In genomic region chr5:177431317-177432142, GRCh38 we compare ENCODE assay signal across 9 cellular contexts. TPM values are rescaled to one million over a fixed set of nuclear protein-coding genes. Genes with fewer than 3 reads are reported as not detected.
DNase-seq lines count a peak whose midpoint lies in the region; ATAC-seq lines count a peak whose summit lies in the region.
"Had no signal": no experiment of that assay in that cellular context is flagged by ENCODE, and none has a peak within 500 bp of the region (broad histone marks: within the 10 kb centered on the region; RNA-seq: fewer than 3 reads in every experiment).

No MANE protein-coding gene starts in this region.

- intact Hi-C loops in activated CD4-positive, alpha-beta T cell treated with anti-CD3 and anti-CD28 coated beads for 36 hours (cut with DNase I, micrococcal nuclease) = loop anchor here in 1 of 2 experiments (5.0 kb wide), 1 partner anchor 776 kb away; no protein-coding TSS in a partner anchor

- H3K4me1 Mint-ChIP-seq in activated CD4-positive, alpha-beta T cell treated with anti-CD3 and anti-CD28 coated beads for 36 hours = peaks cover 73% of the 10 kb centered on the region
- H3K4me1 Mint-ChIP-seq in stimulated activated effector memory CD8-positive, alpha-beta T cell treated with anti-CD3 and anti-CD28 coated beads, Interleukin-12 subunit alpha, Interleukin-12 subunit beta, amount 100 ng/mL, for 72 hours = peaks cover 67% of the 10 kb centered on the region

- peak overlapping the region; percentile 88 for H3K4me3 Mint-ChIP-seq in activated CD4-positive, alpha-beta T cell treated with anti-CD3 and anti-CD28 coated beads for 36 hours
- H3K4me3 Mint-ChIP-seq in stimulated activated effector memory CD8-positive, alpha-beta T cell treated with anti-CD3 and anti-CD28 coated beads, Interleukin-12 subunit alpha, Interleukin-12 subunit beta, amount 100 ng/mL, for 72 hours = peak overlapping the region; percentile 76

- CTCF ChIA-PET in activated CD4-positive, alpha-beta T cell treated with anti-CD3 and anti-CD28 coated beads for 36 hours (lab: Charles Lee) = interaction anchor here (0.7 to 12.6 kb wide), 15 partner anchors 8 to 317 kb away, joined by 3 to 131 read pairs (median 3); partner anchors contain the start of gene PDLIM7

- POLR2A ChIA-PET in activated CD4-positive, alpha-beta T cell treated with anti-CD3 and anti-CD28 coated beads for 36 hours (lab: Charles Lee) = interaction anchor here (0.7 to 4.8 kb wide), 9 partner anchors 8 to 29 kb away, joined by 3 to 85 read pairs (median 4); partner anchors contain the start of gene PRR7

- no peaks in the 10 kb centered on the region for H3K9me3 Mint-ChIP-seq in activated CD4-positive, alpha-beta T cell treated with anti-CD3 and anti-CD28 coated beads for 36 hours (ENCODE audit: low read depth)
- H3K9me3 Mint-ChIP-seq in stimulated activated effector memory CD8-positive, alpha-beta T cell treated with anti-CD3 and anti-CD28 coated beads, Interleukin-12 subunit alpha, Interleukin-12 subunit beta, amount 100 ng/mL, for 72 hours = no peaks in the 10 kb centered on the region

- peak; percentile 41 for ATAC-seq in GM19328 (IDR thresholded peaks at IDR 0.05; ENCODE audit: unreplicated experiment)
- peak; percentile 55 for ATAC-seq in HG03175 (IDR thresholded peaks at IDR 0.05; ENCODE audit: unreplicated experiment)
- ATAC-seq in activated CD4-positive, alpha-beta T cell treated with anti-CD3 and anti-CD28 coated beads for 36 hours = peak; percentile 19
- ATAC-seq in esophagus mucosa = peak; percentile 64
- ATAC-seq in stimulated activated effector memory CD8-positive, alpha-beta T cell treated with anti-CD3 and anti-CD28 coated beads, Interleukin-12 subunit alpha, Interleukin-12 subunit beta, amount 100 ng/mL, for 72 hours = peak; percentile 71

- peak overlapping the region; percentile 94 for H3K27ac Mint-ChIP-seq in activated CD4-positive, alpha-beta T cell treated with anti-CD3 and anti-CD28 coated beads for 36 hours
- H3K27ac Mint-ChIP-seq in stimulated activated effector memory CD8-positive, alpha-beta T cell treated with anti-CD3 and anti-CD28 coated beads, Interleukin-12 subunit alpha, Interleukin-12 subunit beta, amount 100 ng/mL, for 72 hours = peak overlapping the region; percentile 93

- DNase-seq in activated CD4-positive, alpha-beta T cell treated with anti-CD3 and anti-CD28 coated beads for 36 hours = peak; percentile 81
- peak; percentile 53 to 89 for DNase-seq in stimulated activated effector memory CD8-positive, alpha-beta T cell treated with anti-CD3 and anti-CD28 coated beads, Interleukin-12 subunit alpha, Interleukin-12 subunit beta, amount 100 ng/mL, for 72 hours (ENCODE audit: low spot score in 2 of 2)
- no peak for DNase-seq in KG1 (lab: John Stamatoyannopoulos, UW)
- DNase-seq in NCI-H2171 (lab: John Stamatoyannopoulos, UW) = no peak
- DNase-seq in A172 (ENCODE audit: low spot score) = no peak

- H3K27me3 Mint-ChIP-seq in activated CD4-positive, alpha-beta T cell treated with anti-CD3 and anti-CD28 coated beads for 36 hours = no peaks in the 10 kb centered on the region

- H3K36me3 Mint-ChIP-seq in activated CD4-positive, alpha-beta T cell treated with anti-CD3 and anti-CD28 coated beads for 36 hours (ENCODE audit: low read depth) = peaks cover 76% of the 10 kb centered on the region
- peaks cover 97% of the 10 kb centered on the region for H3K36me3 Mint-ChIP-seq in stimulated activated effector memory CD8-positive, alpha-beta T cell treated with anti-CD3 and anti-CD28 coated beads, Interleukin-12 subunit alpha, Interleukin-12 subunit beta, amount 100 ng/mL, for 72 hours

RNA-seq across cellular contexts. Expression of gene GRK6, which starts 5.1 kb away (rescaled TPM):
- 100 to 1,000 TPM; 110 to 141 TPM for total RNA-seq in activated CD4-positive, alpha-beta T cell treated with anti-CD3 and anti-CD28 coated beads for 36 hours
- 26.6 TPM for total RNA-seq in esophagus mucosa
- total RNA-seq in A172 (2014; rRNA removed; shearing (Covaris generic)) = 59.3 and 67.6 TPM in 2 replicates

RNA-seq across cellular contexts. Expression of gene PRR7, which starts 15.1 kb away (rescaled TPM):
- total RNA-seq in activated CD4-positive, alpha-beta T cell treated with anti-CD3 and anti-CD28 coated beads for 36 hours = 10 to 100 TPM; 12.3 to 13.0 TPM
- total RNA-seq in esophagus mucosa = 4.3 TPM
- total RNA-seq in A172 (2014; rRNA removed; shearing (Covaris generic)) = 58.8 and 72.4 TPM in 2 replicates

RNA-seq across cellular contexts. Expression of gene F12, which starts 22.2 kb away (rescaled TPM):
- 1 to 10 TPM; 3.4 to 4.9 TPM for total RNA-seq in activated CD4-positive, alpha-beta T cell treated with anti-CD3 and anti-CD28 coated beads for 36 hours
- total RNA-seq in esophagus mucosa = 32.8 TPM
- total RNA-seq in A172 (2014; rRNA removed; shearing (Covaris generic)) = 5.6 and 11.3 TPM in 2 replicates

RNA-seq across cellular contexts. Expression of gene PFN3, which starts 31.1 kb away (rescaled TPM):
- total RNA-seq in activated CD4-positive, alpha-beta T cell treated with anti-CD3 and anti-CD28 coated beads for 36 hours = not detected
- total RNA-seq in esophagus mucosa = not detected
- not detected in 2 replicates for total RNA-seq in A172 (2014; rRNA removed; shearing (Covaris generic))
- total RNA-seq: T-helper 1 cell treated with Interleukin-12 subunit alpha and Interleukin-12 subunit beta and Interleukin-4 antibody, amounts not matched to agents 30 ng/mL and 1 ng/mL, for 36 hours had no signal

RNA-seq across cellular contexts. Expression of gene DBN1, which starts 41.9 kb away (rescaled TPM):
- 10 to 100 TPM; 29.5 to 41.2 TPM for total RNA-seq in activated CD4-positive, alpha-beta T cell treated with anti-CD3 and anti-CD28 coated beads for 36 hours
- 27.2 TPM for total RNA-seq in esophagus mucosa
- total RNA-seq in A172 (2014; rRNA removed; shearing (Covaris generic)) = 343 and 354 TPM in 2 replicates

Comparison
In these comparisons a context has a peak if more than half of its experiments do, and no peak if none do; other contexts are left out.
1. ATAC-seq: peak in every context shown above with its lines; median percentile 71 in stimulated activated effector memory CD8-positive, alpha-beta T cell treated with anti-CD3 and anti-CD28 coated beads, Interleukin-12 subunit alpha, Interleukin-12 subunit beta, amount 100 ng/mL, for 72 hours; 64 in esophagus mucosa; 55 in HG03175; 41 in GM19328; 19 in activated CD4-positive, alpha-beta T cell treated with anti-CD3 and anti-CD28 coated beads for 36 hours.
2. DNase-seq: peak in activated CD4-positive, alpha-beta T cell treated with anti-CD3 and anti-CD28 coated beads for 36 hours (single experiment) and stimulated activated effector memory CD8-positive, alpha-beta T cell treated with anti-CD3 and anti-CD28 coated beads, Interleukin-12 subunit alpha, Interleukin-12 subunit beta, amount 100 ng/mL, for 72 hours (2 of 2); none in KG1 (single experiment), NCI-H2171 (single experiment) and A172 (single experiment).